Comparison of ENCODE assay signal across 8 cellular contexts in genomic region chr17:40319651-40320550, GRCh38. TPM values are rescaled to one million over a fixed set of nuclear protein-coding genes. Genes with fewer than 3 reads are reported as not detected.
DNase-seq lines count a peak whose midpoint lies in the region; ATAC-seq and TF ChIP-seq lines count a peak whose summit lies in the region.

No MANE protein-coding gene starts in this region.

- H3K27ac ChIP-seq in RWPE2 (ENCODE audit: poor library complexity, severe bottlenecking): peak overlapping the region; percentile 97
- peak overlapping the region; percentile 90 to 91 for H3K27ac ChIP-seq in ascending aorta
- peak overlapping the region; percentile 71 to 84 for H3K27ac ChIP-seq in mucosa of rectum (ENCODE audit: low read depth in 2 of 2, low read length in 2 of 2)
- peak overlapping the region; percentile 88 for H3K27ac ChIP-seq in subcutaneous abdominal adipose tissue (ENCODE audit: low read depth, low read length)

- H3K9ac ChIP-seq in mucosa of rectum (ENCODE audit: low read depth in 1 of 2, low read length in 2 of 2) (peak overlapping the region; percentile 38 to 52), subcutaneous abdominal adipose tissue (ENCODE audit: low read length in 5 of 5) (peak overlapping the region in 4 of 5 donors; percentile 43 to 64 (median 47))

- H3K4me3 ChIP-seq in AG10803 (ENCODE audit: low read length): peak overlapping the region; percentile 93
- peak overlapping the region; percentile 91 for H3K4me3 ChIP-seq in RWPE2 (ENCODE audit: severe bottlenecking)
- H3K4me3 ChIP-seq in ascending aorta: peak overlapping the region; percentile 70 to 86
- H3K4me3 ChIP-seq in mucosa of rectum (ENCODE audit: low read length in 2 of 2): peak overlapping the region; percentile 80 to 84
- H3K4me3 ChIP-seq in subcutaneous abdominal adipose tissue (ENCODE audit: low read depth in 1 of 5, low read length in 5 of 5): peak overlapping the region; percentile 47 to 90 (median 83)

- H3K4me1 ChIP-seq in RWPE2 (ENCODE audit: insufficient read depth, poor library complexity, severe bottlenecking) (peaks cover 64% of the 10 kb centered on the region), ascending aorta (peaks cover 47 to 89% of the 10 kb centered on the region in 2 donors), mucosa of rectum (ENCODE audit: control insufficient read depth in 2 of 2, insufficient read depth in 2 of 2, low read length in 2 of 2) (peaks cover 66 to 81% of the 10 kb centered on the region in 2 donors), subcutaneous abdominal adipose tissue (ENCODE audit: control insufficient read depth in 5 of 5, insufficient read depth in 5 of 5, low read length in 5 of 5) (peaks cover 32 to 95% (median 91%) of the 10 kb centered on the region in 5 donors)

- H3K27me3 ChIP-seq in RWPE2 (ENCODE audit: insufficient read depth, poor library complexity, severe bottlenecking): no peaks in the 10 kb centered on the region
- no peaks in the 10 kb centered on the region for H3K27me3 ChIP-seq in ascending aorta
- no peaks in the 10 kb centered on the region for H3K27me3 ChIP-seq in mucosa of rectum (ENCODE audit: control insufficient read depth in 2 of 2, insufficient read depth in 2 of 2, low read length in 2 of 2)
- H3K27me3 ChIP-seq in subcutaneous abdominal adipose tissue (ENCODE audit: control insufficient read depth in 5 of 5, insufficient read depth in 4 of 5, low read length in 5 of 5): peaks cover 0 to 4% (median 0%) of the 10 kb centered on the region in 5 donors

- DNase-seq in AG10803 (ENCODE audit: low read depth) (peak; percentile 38), RWPE2 (ENCODE audit: low spot score) (peak; percentile 64), ascending aorta (ENCODE audit: low spot score in 2 of 2) (peak in 1 of 2 donors; percentile 83), NCI-H2107 treated with DMSO at 0.1 percent for 48 hours (lab: John Stamatoyannopoulos, UW; ENCODE audit: unreplicated experiment) (no peak), NCI-H524 treated with DMSO at 0.1 percent for 48 hours (lab: John Stamatoyannopoulos, UW) (no peak)

- intact Hi-C loops in ascending aorta (cut with DNase I): no loop called here

- no peaks in the 10 kb centered on the region for H3K36me3 ChIP-seq in RWPE2 (ENCODE audit: low read depth)
- H3K36me3 ChIP-seq in ascending aorta: no peaks in the 10 kb centered on the region
- no peaks in the 10 kb centered on the region for H3K36me3 ChIP-seq in mucosa of rectum (ENCODE audit: control insufficient read depth in 2 of 2, insufficient read depth in 2 of 2, low read length in 2 of 2)
- no peaks in the 10 kb centered on the region for H3K36me3 ChIP-seq in subcutaneous abdominal adipose tissue (ENCODE audit: control insufficient read depth in 5 of 5, insufficient read depth in 5 of 5, low read length in 5 of 5)

- H3K9me3 ChIP-seq in RWPE2 (ENCODE audit: severe bottlenecking) (no peaks in the 10 kb centered on the region), ascending aorta (no peaks in the 10 kb centered on the region), mucosa of rectum (ENCODE audit: control insufficient read depth in 2 of 2, low read length in 2 of 2) (no peaks in the 10 kb centered on the region), subcutaneous abdominal adipose tissue (ENCODE audit: control insufficient read depth in 5 of 5, low read length in 5 of 5) (no peaks in the 10 kb centered on the region)

- TF ChIP-seq CTCF in AG10803 (conservative IDR thresholded peaks at IDR 0.05; ENCODE audit: low read length) (no peak), RWPE2 (IDR thresholded peaks at IDR 0.05; ENCODE audit: poor library complexity, severe bottlenecking) (no peak), ascending aorta (IDR thresholded peaks at IDR 0.05) (no peak)

- no peak for ATAC-seq in RWPE2 (ENCODE audit: low read depth)
- ATAC-seq in GM21723 (IDR thresholded peaks at IDR 0.05; ENCODE audit: unreplicated experiment): no peak

RNA-seq across cellular contexts. Expression of gene RARA, which starts 10.9 kb away (rescaled TPM):
- 77.3 TPM for total RNA-seq in ascending aorta

RNA-seq across cellular contexts. Expression of gene CDC6, which starts 32.2 kb away (rescaled TPM):
- 1.2 TPM for total RNA-seq in ascending aorta

RNA-seq across cellular contexts. Expression of gene GJD3, which starts 44.6 kb away (rescaled TPM):
- total RNA-seq in ascending aorta: not detected

Comparison
In these comparisons a context has a peak if more than half of its experiments do, and no peak if none do; other contexts are left out.
1. DNase-seq: peak in AG10803 (single experiment) and RWPE2 (single experiment); none in NCI-H2107 treated with DMSO at 0.1 percent for 48 hours (single experiment) and NCI-H524 treated with DMSO at 0.1 percent for 48 hours (single experiment).
2. Peak in every context shown above with its lines, with median percentiles within 50 percentile points of each other: H3K4me3 ChIP-seq and H3K27ac ChIP-seq.